ENCODE assay signal across 8 cellular contexts in genomic region chr5:138754699-138755057, GRCh38. TPM values are rescaled to one million over a fixed set of nuclear protein-coding genes. Genes with fewer than 3 reads are reported as not detected.
A peak's percentile ranks its signal among the peaks of the same experiment; 100 is the strongest.
DNase-seq lines count a peak whose midpoint lies in the region; ATAC-seq and TF ChIP-seq lines count a peak whose summit lies in the region.

No MANE protein-coding gene starts in this region.

- intact Hi-C loops in right cardiac atrium (cut with DNase I) = no loop called here

- POLR2A ChIA-PET in WTC11 (lab: Charles Lee) = no interaction called here

- H4K5ac ChIP-seq in H9 (ENCODE audit: insufficient read length, low read depth, low read length) = no peak overlapping the region

- no peak overlapping the region for H4K91ac ChIP-seq in H9 (ENCODE audit: insufficient read length, low read depth, low read length)

- H3K4me3 ChIP-seq in right cardiac atrium (ENCODE audit: low read length) (peak overlapping the region; percentile 97), skin epidermis (peak overlapping the region; percentile 69 to 97 (median 85))

- no peak overlapping the region for H3K9ac ChIP-seq in H9 (ENCODE audit: extremely low read depth, insufficient read length, low read length)

- no peak overlapping the region for H3K14ac ChIP-seq in H9 (ENCODE audit: insufficient read depth, low read length)

- peaks cover 10% of the 10 kb centered on the region for H3K79me1 ChIP-seq in H9 (ENCODE audit: insufficient read depth, low read depth, low read length, poor library complexity, severe bottlenecking)

- H2BK15ac ChIP-seq in H9 (ENCODE audit: low read depth, low read length) = no peak overlapping the region

- H4K20me1 ChIP-seq in H9 (ENCODE audit: control insufficient read depth, insufficient read depth, insufficient read length) = no peaks in the 10 kb centered on the region

- H3K27me3 Mint-ChIP-seq in H9 (ENCODE audit: low read depth) (no peaks in the 10 kb centered on the region), WTC11 (ENCODE audit: low read depth) (no peaks in the 10 kb centered on the region)

- no peak overlapping the region for H2BK20ac ChIP-seq in H9 (ENCODE audit: low read depth, low read length, poor library complexity, severe bottlenecking)

- H3K27ac ChIP-seq in H9 (ENCODE audit: insufficient read length, low read depth, low read length) (no peak overlapping the region), right cardiac atrium (ENCODE audit: low read length) (peak overlapping the region; percentile 60), skin epidermis (peak overlapping the region in 12 of 21 experiments; percentile 33 to 100 (median 99)), substantia nigra (ENCODE audit: low read depth, low read length, poor library complexity, severe bottlenecking) (no peak overlapping the region)

- no peak overlapping the region for H2BK5ac ChIP-seq in H9 (ENCODE audit: insufficient read length, low read length)

- DNase-seq in H9 (no peak), WTC11 (ENCODE audit: low spot score) (no peak), right cardiac atrium (peak in 2 of 3 donors; percentile 25 to 34), substantia nigra (lab: John Stamatoyannopoulos, UW) (no peak), HPDE6-E6E7 (ENCODE audit: extremely low spot score) (no peak)

- no peak overlapping the region for H2AK5ac ChIP-seq in H9 (ENCODE audit: insufficient read length, low read length)

- H3K4me1 ChIP-seq in H9 (ENCODE audit: insufficient read depth, low read length) = no peaks in the 10 kb centered on the region; the same call in 1 of the 2 replicates
- H3K4me1 ChIP-seq in right cardiac atrium (ENCODE audit: control insufficient read depth, insufficient read depth, low read length) = peaks cover 9% of the 10 kb centered on the region

- H3K27ac Mint-ChIP-seq in H9 (0 out of 7 replicates have a peak overlapping the region, but pooled peaks of 1 of the 3 experiments have one; percentile 78), WTC11 (peak overlapping the region; percentile 20; the same call in 1 of the 2 replicates)

- H3K27me3 ChIP-seq in H9 (ENCODE audit: insufficient read depth, low read length) (no peaks in the 10 kb centered on the region), right cardiac atrium (ENCODE audit: control insufficient read depth, insufficient read depth) (no peaks in the 10 kb centered on the region)

- no CpG with 5 or more reads among the region's 14 CpGs for WGBS in H9 (ENCODE audit: extremely low coverage, insufficient read length, low lambda C conversion rate)
- WGBS in right cardiac atrium = 65% methylated on average over 14 of the region's 14 CpGs

- no peak for TF ChIP-seq CTCF in H9 (conservative IDR thresholded peaks at IDR 0.05)
- TF ChIP-seq CTCF in WTC11 (IDR thresholded peaks at IDR 0.05) = no peak

- H4K8ac ChIP-seq in H9 (replicated peaks; ENCODE audit: insufficient read length, low read depth, low read length) = no peak overlapping the region

- H3K23me2 ChIP-seq in H9 (ENCODE audit: insufficient read length, low read depth, low read length, poor library complexity, severe bottlenecking) = peaks cover 11% of the 10 kb centered on the region

- ATAC-seq in WTC11 = no peak
- no peak for ATAC-seq in right cardiac atrium
- no peak for ATAC-seq in GM19455 (IDR thresholded peaks at IDR 0.05; ENCODE audit: unreplicated experiment)
- ATAC-seq in HG02623 (IDR thresholded peaks at IDR 0.05; ENCODE audit: unreplicated experiment) = no peak

- H3K9me3 ChIP-seq in H9 (ENCODE audit: control insufficient read depth, low read depth, low read length) (no peaks in the 10 kb centered on the region), right cardiac atrium (ENCODE audit: control insufficient read depth, low read length) (no peaks in the 10 kb centered on the region)

- CTCF ChIA-PET in WTC11 (lab: Charles Lee) = no interaction called here

- H3K36me3 Mint-ChIP-seq in H9 (ENCODE audit: insufficient read depth in 1 of 3, low read depth in 3 of 3) (peaks cover 45 to 51% (median 50%) of the 10 kb centered on the region in 3 experiments), WTC11 (peaks cover 36% of the 10 kb centered on the region)

- peaks cover 44% of the 10 kb centered on the region for H3K79me2 ChIP-seq in H9 (ENCODE audit: insufficient read depth, low read length)

- H2AFZ ChIP-seq in H9 (ENCODE audit: low read length) = no peak overlapping the region

- no peak overlapping the region for H3K23ac ChIP-seq in H9 (ENCODE audit: insufficient read length, low read depth, low read length)

- no peak overlapping the region for H2BK120ac ChIP-seq in H9 (ENCODE audit: low read depth, low read length, poor library complexity, severe bottlenecking)

- H3K4ac ChIP-seq in H9 (ENCODE audit: low read depth, low read length) = no peak overlapping the region

- peak overlapping the region; percentile 78 for H3K4me2 ChIP-seq in H9 (ENCODE audit: insufficient read depth, insufficient read length, low read length)

- peaks cover 29 to 42% of the 10 kb centered on the region in 2 experiments for H3K4me1 Mint-ChIP-seq in H9
- H3K4me1 Mint-ChIP-seq in WTC11 = peaks cover 44% of the 10 kb centered on the region

- H2BK12ac ChIP-seq in H9 (ENCODE audit: insufficient read length, low read depth, low read length) = no peak overlapping the region

- H3K9me3 Mint-ChIP-seq in H9 (peaks cover 26 to 27% of the 10 kb centered on the region in 2 experiments), WTC11 (peaks cover 13% of the 10 kb centered on the region)

- H3K56ac ChIP-seq in H9 (ENCODE audit: insufficient read length, low read depth, low read length) = no peak overlapping the region

- H3K4me3 Mint-ChIP-seq in H9 = peak overlapping the region; percentile 89 to 90
- peak overlapping the region; percentile 86 for H3K4me3 Mint-ChIP-seq in WTC11

- H3K18ac ChIP-seq in H9 (ENCODE audit: insufficient read length, low read depth, low read length) = no peak overlapping the region

- no peak overlapping the region for H3T11ph ChIP-seq in H9 (ENCODE audit: low read length)

TF ChIP-seq in WTC11, 78 proteins besides CTCF, POLR2A, EP300 and RAD21:
- 0 out of 2 replicates have a peak, but pooled peaks have one; percentile 12 for TF ChIP-seq ZNF121 (CRISPR knock-in tag; IDR thresholded peaks at IDR 0.05)
- no peak for TF ChIP-seq MXD4 (CRISPR knock-in tag; IDR thresholded peaks at IDR 0.05; ENCODE audit: borderline replicate concordance)

RNA-seq across cellular contexts. Expression of gene CTNNA1, which starts 1.5 kb away (rescaled TPM):
- total RNA-seq in H9 (2021) (354 and 378 TPM in 2 replicates), WTC11 (2021) (297 to 309 TPM (median 309 TPM) in 3 replicates), right cardiac atrium (100 to 1,000 TPM; 264 to 360 (median 290) TPM)
- polyA plus RNA-seq in right cardiac atrium = 163 TPM

Comparison
In these comparisons a context has a peak if more than half of its experiments do, and no peak if none do; other contexts are left out.
1. DNase-seq: peak in right cardiac atrium (2 of 3); none in H9 (single experiment), WTC11 (single experiment), substantia nigra (0 of 49) and HPDE6-E6E7 (single experiment).
2. H3K27ac ChIP-seq: peak in right cardiac atrium (single experiment) and skin epidermis (12 of 21); none in H9 (single experiment) and substantia nigra (single experiment).